In genomic region chr7:22885824-22886255, GRCh38 we compare ENCODE assay signal across 8 cellular contexts.
DNase-seq lines count a peak whose midpoint lies in the region; ATAC-seq, FAIRE-seq and TF ChIP-seq lines count a peak whose summit lies in the region.

No MANE protein-coding gene starts in this region.

- TF ChIP-seq CTCF in adrenal gland (IDR thresholded peaks at IDR 0.05): no peak

- ATAC-seq in HG02571 (IDR thresholded peaks at IDR 0.05; ENCODE audit: unreplicated experiment): peak; percentile 86

- H3K27me3 ChIP-seq in adrenal gland: no peaks in the 10 kb centered on the region

- H3K9me3 ChIP-seq in adrenal gland (replicated peaks in 1 of 3): no peaks in the 10 kb centered on the region

- H3K4me1 ChIP-seq in adrenal gland (replicated peaks in 1 of 2): no peaks in the 10 kb centered on the region

- no peak overlapping the region for H3K27ac ChIP-seq in adrenal gland

- no peak overlapping the region for H3K4me3 ChIP-seq in adrenal gland

- TF ChIP-seq POLR2A in adrenal gland (IDR thresholded peaks at IDR 0.05): no peak

- peak; percentile 98 for FAIRE-seq in GM18507 (lab: Jason Lieb, UNC)

- intact Hi-C loops in adrenal gland (cut with DNase I): no loop called here

- H3K36me3 ChIP-seq in adrenal gland (replicated peaks in 1 of 2): no peaks in the 10 kb centered on the region

- DNase-seq in GM18507 (ENCODE audit: extremely low spot score, insufficient read length, low read depth): peak; percentile 54
- DNase-seq in MV-4-11 (lab: John Stamatoyannopoulos, UW): peak; percentile 76
- DNase-seq in activated CD8-positive, alpha-beta memory T cell treated with anti-CD3 and anti-CD28 coated beads for 24 hours: peak; percentile 76
- peak; percentile 30 for DNase-seq in retina
- no peak for DNase-seq in AG20443 (ENCODE audit: low spot score)
- DNase-seq in adrenal gland: no peak
- DNase-seq in DMS79 treated with DMSO at 0.1 percent for 48 hours (lab: John Stamatoyannopoulos, UW): no peak

- 25 to 35% (median 32%) methylated on average over 1 of the region's 1 CpG for WGBS in adrenal gland, 4 donors

Comparison
In these comparisons a context has a peak if more than half of its experiments do, and no peak if none do; other contexts are left out.
1. DNase-seq: peak in GM18507 (single experiment), MV-4-11 (single experiment), activated CD8-positive, alpha-beta memory T cell treated with anti-CD3 and anti-CD28 coated beads for 24 hours (single experiment) and retina (single experiment); none in AG20443 (single experiment), adrenal gland (0 of 7) and DMS79 treated with DMSO at 0.1 percent for 48 hours (single experiment).